ENCODE assay signal across 18 cellular contexts in genomic region chr10:73079779-73080178, GRCh38. TPM values are rescaled to one million over a fixed set of nuclear protein-coding genes. Genes with fewer than 3 reads are reported as not detected.
DNase-seq lines count a peak whose midpoint lies in the region; ATAC-seq, FAIRE-seq and TF ChIP-seq lines count a peak whose summit lies in the region.
"Had no signal": no experiment of that assay in that cellular context is flagged by ENCODE, and none has a peak within 500 bp of the region (broad histone marks: within the 10 kb centered on the region; RNA-seq: fewer than 3 reads in every experiment).

No MANE protein-coding gene starts in this region.

- no peak overlapping the region for H3K4me3 ChIP-seq in GM12878

- in situ Hi-C loops in GM12878 (cut with MboI): no loop called here

- TF ChIP-seq EP300 in GM12878 (IDR thresholded peaks at IDR 0.05; ENCODE audit: borderline replicate concordance in 1 of 2, control insufficient read depth in 1 of 2, low read depth in 2 of 2, low read length in 2 of 2): peak in 1 of 2 experiments; percentile 23; a peak in 1 of 4 replicates

- peaks cover 4% of the 10 kb centered on the region; the same call in 1 of the 2 replicates for H4K20me1 ChIP-seq in GM12878 (ENCODE audit: control insufficient read depth, insufficient read depth)

- no peak for FAIRE-seq in GM12878 (lab: Jason Lieb, UNC)
- FAIRE-seq in frontal cortex (lab: Jason Lieb, UNC): no peak
- FAIRE-seq: H1 had no signal

- no peak for TF ChIP-seq CTCF in GM12878 (IDR thresholded peaks at IDR 0.05 in 2 of 3, conservative IDR thresholded peaks at IDR 0.05 in 1 of 3; ENCODE audit: control insufficient read depth in 2 of 3, extremely low read depth in 1 of 3, insufficient read depth in 1 of 3, low read depth in 3 of 3, low read length in 3 of 3)

- WGBS in GM12878 (ENCODE audit: insufficient coverage, insufficient replicate concordance, low lambda C conversion rate, missing lambda C conversion rate): 55% methylated on average over 2 of the region's 2 CpGs

- SMC1A ChIA-PET in GM12878 (lab: Charles Lee; ENCODE audit: uncharacterized antibody, unreplicated experiment): interaction anchor here (0.5 to 6.9 kb wide), 11 partner anchors 8 to 1040 kb away, joined by 3 to 114 read pairs (median 4); partner anchors contain the start of genes NUDT13 and P4HA1

- TF ChIP-seq POLR2A in GM12878 (IDR thresholded peaks at IDR 0.05; ENCODE audit: low read depth, low read length): no peak

- H3K4me2 ChIP-seq in GM12878 (ENCODE audit: control insufficient read depth, insufficient read depth): peak overlapping the region; percentile 13; the same call in 1 of the 2 replicates

- RAD21 ChIA-PET in GM12878 (lab: Charles Lee; ENCODE audit: unreplicated experiment): interaction anchor here (0.8 to 6.4 kb wide), 5 partner anchors 15 to 81 kb away, joined by 3 to 90 read pairs (median 3); partner anchors contain the start of genes NUDT13 and P4HA1

- H3K27me3 ChIP-seq in GM12878 (replicated peaks in 1 of 2; ENCODE audit: control insufficient read depth in 2 of 2, insufficient read depth in 2 of 2, low read length in 1 of 2): no peaks in the 10 kb centered on the region

- peak overlapping the region; percentile 64; the same call in 1 of the 2 replicates for H3K27ac ChIP-seq in GM12878 (ENCODE audit: control insufficient read depth, insufficient read depth)

- peaks cover 88% of the 10 kb centered on the region for H3K79me2 ChIP-seq in GM12878 (ENCODE audit: control insufficient read depth, insufficient read depth, low read length)

- H2AFZ ChIP-seq in GM12878 (ENCODE audit: control insufficient read depth, low read depth, low read length): no peak overlapping the region

- H3K4me1 ChIP-seq in GM12878 (ENCODE audit: control insufficient read depth, insufficient read depth, low read length): peaks cover 12% of the 10 kb centered on the region; the same call in 1 of the 2 replicates

- no peak for TF ChIP-seq RAD21 in GM12878 (IDR thresholded peaks at IDR 0.05; ENCODE audit: insufficient read depth, low read depth, low read length)

- DNase-seq in GM12878 (ENCODE audit: low read depth, low spot score) (no peak), frontal cortex (ENCODE audit: low spot score in 2 of 2) (no peak), superior temporal gyrus (ENCODE audit: extremely low spot score) (no peak), NK-92 (lab: John Stamatoyannopoulos, UW; ENCODE audit: unreplicated experiment) (no peak), cortex of kidney (lab: John Stamatoyannopoulos, UW) (no peak)
- DNase-seq: activated CD4-positive, alpha-beta T cell treated with anti-CD3 and anti-CD28 coated beads for 4 hours; AML-193; aorta; DMS53; NCI-H1694 treated with DMSO at 0.1 percent for 48 hours; right cardiac atrium; RPMI8226; stimulated activated CD4-positive, alpha-beta T cell treated with anti-CD3 and anti-CD28 coated beads, Interleukin-4, amount 100 ng/mL, for 4 hours; stimulated activated naive B cell treated with anti-CD40 and anti-IgM and Interleukin-4, amounts not matched to agents 10 μg/mL and 1 μg/mL and 100 μg/mL, for 72 hours had no signal

- BruUV-seq in GM12878 (replicated peaks; lab: Mats Ljungman, UMichigan): no TSS peak

- no peaks in the 10 kb centered on the region; a peak in 2 of 4 replicates for H3K36me3 ChIP-seq in GM12878 (ENCODE audit: control insufficient read depth in 2 of 2, insufficient read depth in 2 of 2, low read length in 1 of 2)

- intact Hi-C loops in GM12878 (cut with micrococcal nuclease; ENCODE audit: unreplicated experiment): no loop called here

- H3K9ac ChIP-seq in GM12878 (ENCODE audit: control insufficient read depth, insufficient read depth, low read length): no peak overlapping the region

- ATAC-seq in GM18508 (IDR thresholded peaks at IDR 0.05; ENCODE audit: insufficient read depth, unreplicated experiment) (peak; percentile 55), GM19463 (IDR thresholded peaks at IDR 0.05; ENCODE audit: unreplicated experiment) (peak; percentile 84), HG02938 (IDR thresholded peaks at IDR 0.05; ENCODE audit: unreplicated experiment) (peak; percentile 69), GM12878 (peak; percentile 90)
- ATAC-seq: right cardiac atrium; stimulated activated naive B cell treated with anti-CD40 and anti-IgM and Interleukin-4, amounts not matched to agents 10 μg/mL and 1 μg/mL and 100 μg/mL, for 72 hours had no signal

- POLR2A ChIA-PET in GM12878 (lab: Charles Lee): interaction anchor here (0.9 to 2.9 kb wide), 3 partner anchors 14 to 34 kb away, joined by 3 to 47 read pairs (median 4); partner anchors contain the start of gene P4HA1

- no peaks in the 10 kb centered on the region; the same call in 2 of the 3 replicates for H3K9me3 ChIP-seq in GM12878 (replicated peaks; ENCODE audit: control insufficient read depth, insufficient read depth, low read length)

- CTCF ChIA-PET in GM12878 (lab: Yijun Ruan, JAX): interaction anchor here (0.6 to 5.1 kb wide), 8 partner anchors 8 to 944 kb away, joined by 3 to 55 read pairs (median 4); partner anchors contain the start of gene P4HA1

TF ChIP-seq in GM12878, 131 proteins besides CTCF, POLR2A, EP300 and RAD21 (continues in another document):
- no peak for TF ChIP-seq YBX1 (IDR thresholded peaks at IDR 0.05)
- TF ChIP-seq RUNX3 (IDR thresholded peaks at IDR 0.05; ENCODE audit: low read length): no peak
- no peak for TF ChIP-seq WRNIP1 (IDR thresholded peaks at IDR 0.05; ENCODE audit: borderline replicate concordance, low read depth, low read length)
- peak; percentile 51 for TF ChIP-seq JUNB (IDR thresholded peaks at IDR 0.05)
- peak; percentile 62; the same call in 1 of the 3 replicates for TF ChIP-seq POU2F2 (IDR thresholded peaks at IDR 0.05; ENCODE audit: borderline replicate concordance, low read depth, low read length)
- TF ChIP-seq RBBP5 (conservative IDR thresholded peaks at IDR 0.05): no peak
- peak; percentile 40; the same call in 1 of the 2 replicates for TF ChIP-seq NBN (IDR thresholded peaks at IDR 0.05)
- no peak for TF ChIP-seq BHLHE40 (IDR thresholded peaks at IDR 0.05; ENCODE audit: borderline replicate concordance in 1 of 2, low read depth in 2 of 2, low read length in 1 of 2)
- TF ChIP-seq MEF2B (IDR thresholded peaks at IDR 0.05; ENCODE audit: partially characterized antibody, poor library complexity, severe bottlenecking): peak; percentile 36
- TF ChIP-seq ZNF622 (IDR thresholded peaks at IDR 0.05): no peak

RNA-seq across cellular contexts. Expression of gene P4HA1, which starts 16.9 kb away (rescaled TPM):
- total RNA-seq in GM12878 (2013; cell fraction: nucleolus; rRNA removed): 302 and 308 TPM in 2 replicates
- total RNA-seq in GM12878 (2014; rRNA removed): 24.9 and 35.0 TPM in 2 replicates
- total RNA-seq in GM12878 (2014; rRNA removed; fragmentation: Illumina TruSeq; extraction: Trizol): 37.0 and 37.7 TPM in 2 replicates
- 22.4 and 26.5 TPM in 2 replicates for total RNA-seq in GM12878 (2021)
- 75.0 TPM for polyA plus RNA-seq in GM12878 (2011; ENCODE audit: low read depth)
- 160 and 283 TPM in 2 replicates for polyA plus RNA-seq in GM12878 (2011; rRNA removed)
- 36.4 and 65.0 TPM in 2 replicates for polyA plus RNA-seq in GM12878 (2011; cell fraction: cytosol; rRNA removed)
- 53.7 and 89.3 TPM in 2 replicates for polyA plus RNA-seq in GM12878 (2011; cell fraction: nucleus; rRNA removed)
- 99.3 and 136 TPM in 2 replicates for polyA plus RNA-seq in GM12878 (2012)
- 23.3 and 28.2 TPM in 2 replicates for polyA plus RNA-seq in GM12878 (2014; fragmentation: Illumina TruSeq; extraction: Trizol)
- polyA plus RNA-seq in GM12878 (2014; fragmentation: Nextera tagmentation; extraction: Ambion mirVana): 10 to 100 TPM; 15.0 to 17.6 TPM
- 13.5 and 16.0 TPM in 2 replicates for polyA plus RNA-seq in GM12878 (2014; rRNA removed)
- 10 to 100 TPM; 31.4 to 37.4 TPM for polyA plus RNA-seq in GM12878 (2016; fragmentation: Nextera tagmentation; extraction: Ambion mirVana)
- polyA minus RNA-seq in GM12878 (2011; rRNA and poly(A)+ RNA removed): 87.3 and 113 TPM in 2 replicates
- 31.3 and 35.0 TPM in 2 replicates for polyA minus RNA-seq in GM12878 (2011; cell fraction: cytosol; rRNA and poly(A)+ RNA removed)
- 51.1 and 53.1 TPM in 2 replicates for polyA minus RNA-seq in GM12878 (2011; cell fraction: nucleus; rRNA and poly(A)+ RNA removed)
- total RNA-seq in frontal cortex: 29.8 TPM

RNA-seq across cellular contexts. Expression of gene NUDT13, which starts 30.5 kb away (rescaled TPM):
- total RNA-seq in GM12878 (2013; cell fraction: nucleolus; rRNA removed): 5.3 and 5.6 TPM in 2 replicates
- 1.0 and 1.5 TPM in 2 replicates for total RNA-seq in GM12878 (2014; rRNA removed)
- total RNA-seq in GM12878 (2014; rRNA removed; fragmentation: Illumina TruSeq; extraction: Trizol): 1.4 and 1.9 TPM in 2 replicates
- 0.72 and 0.88 TPM in 2 replicates for total RNA-seq in GM12878 (2021)
- polyA plus RNA-seq in GM12878 (2011; ENCODE audit: low read depth): 2.8 TPM
- polyA plus RNA-seq in GM12878 (2011; rRNA removed): 6.1 and 7.3 TPM in 2 replicates
- 3.7 and 4.6 TPM in 2 replicates for polyA plus RNA-seq in GM12878 (2011; cell fraction: cytosol; rRNA removed)
- polyA plus RNA-seq in GM12878 (2011; cell fraction: nucleus; rRNA removed): 4.7 and 5.1 TPM in 2 replicates
- 3.5 and 3.7 TPM in 2 replicates for polyA plus RNA-seq in GM12878 (2012)
- polyA plus RNA-seq in GM12878 (2014; fragmentation: Illumina TruSeq; extraction: Trizol): 2.1 and 2.6 TPM in 2 replicates
- polyA plus RNA-seq in GM12878 (2014; fragmentation: Nextera tagmentation; extraction: Ambion mirVana): 1 to 10 TPM; 1.5 to 2.6 TPM
- 1.4 and 2.6 TPM in 2 replicates for polyA plus RNA-seq in GM12878 (2014; rRNA removed)
- polyA plus RNA-seq in GM12878 (2016; fragmentation: Nextera tagmentation; extraction: Ambion mirVana): 1 to 10 TPM; 1.1 to 1.9 TPM
- 2.0 and 2.5 TPM in 2 replicates for polyA minus RNA-seq in GM12878 (2011; rRNA and poly(A)+ RNA removed)
- 2.7 TPM in 1 of 2 replicates, not detected in the other for polyA minus RNA-seq in GM12878 (2011; cell fraction: cytosol; rRNA and poly(A)+ RNA removed)
- polyA minus RNA-seq in GM12878 (2011; cell fraction: nucleus; rRNA and poly(A)+ RNA removed): 0.73 and 1.3 TPM in 2 replicates
- total RNA-seq in frontal cortex: 0.41 TPM
